Comparison of ENCODE assay signal across 22 cellular contexts in the genomic region with DNA sequence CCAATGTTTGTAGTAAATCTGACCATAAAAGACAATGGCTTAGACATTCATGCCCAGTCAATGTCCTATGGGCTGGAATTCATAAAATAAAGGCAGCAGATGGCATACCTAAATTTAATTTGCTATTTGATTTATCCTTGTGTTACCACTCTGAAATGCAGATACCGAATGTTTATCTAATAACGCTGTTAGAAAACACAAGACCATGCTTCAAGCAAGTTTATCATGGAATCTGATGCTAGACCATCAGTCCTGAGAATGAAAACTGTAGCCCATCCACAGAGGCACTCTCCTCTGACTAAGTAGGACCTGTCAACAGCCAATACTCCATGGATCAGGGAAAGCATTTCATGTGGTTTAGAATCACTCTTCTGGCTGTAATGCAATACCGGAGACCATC. TPM values are rescaled to one million over a fixed set of nuclear protein-coding genes. Genes with fewer than 3 reads are reported as not detected.
A peak's percentile ranks its signal among the peaks of the same experiment; 100 is the strongest.
DNase-seq lines count a peak whose midpoint lies in the region; ATAC-seq and TF ChIP-seq lines count a peak whose summit lies in the region.
"Had no signal": no experiment of that assay in that cellular context is flagged by ENCODE, and none has a peak within 500 bp of the region (broad histone marks: within the 10 kb centered on the region; RNA-seq: fewer than 3 reads in every experiment).

No MANE protein-coding gene starts in this region.

- no peak for TF ChIP-seq CTCF in osteoblast (IDR thresholded peaks at IDR 0.05; ENCODE audit: extremely low read depth, low read depth, low read length)
- no peak for TF ChIP-seq CTCF in upper lobe of left lung (IDR thresholded peaks at IDR 0.05)

- no peaks in the 10 kb centered on the region for H4K20me1 ChIP-seq in osteoblast (ENCODE audit: insufficient read depth, low read length)
- H4K20me1 ChIP-seq: BLaER1 had no signal

- DNase-seq in G401 (ENCODE audit: low spot score) (peak; percentile 85), SHP77 (lab: John Stamatoyannopoulos, UW) (peak; percentile 50 to 69), cerebellar cortex (ENCODE audit: low spot score) (peak; percentile 85), osteoblast (ENCODE audit: insufficient read length, low spot score, missing footprints) (peak; percentile 10), upper lobe of left lung (no peak)
- no peak for DNase-seq in effector memory CD4-positive, alpha-beta T cell
- DNase-seq: Caco-2; CD4-positive, alpha-beta memory T cell; GDM1; KG1; NCI-H1092; NCI-H1436; NCI-H187 treated with DMSO at 0.1 percent for 48 hours; NCI-H2107; NCI-H2227 treated with DMSO at 0.1 percent for 48 hours; NCI-H524 treated with DMSO at 0.1 percent for 48 hours; OCI-M1; Right ventricle myocardium superior had no signal

- in situ Hi-C loops in G401 (cut with HindIII; ENCODE audit: low sequenced_read_pairs), result no loop called here

- H3K4me2 ChIP-seq in osteoblast (ENCODE audit: insufficient read depth, low read length), result no peak overlapping the region
- H3K4me2 ChIP-seq: BLaER1 had no signal

- H3K27me3 ChIP-seq in osteoblast (ENCODE audit: insufficient read depth, low read length), result peaks cover 5% of the 10 kb centered on the region
- no peaks in the 10 kb centered on the region for H3K27me3 ChIP-seq in upper lobe of left lung
- H3K27me3 ChIP-seq in effector memory CD4-positive, alpha-beta T cell (replicated peaks; ENCODE audit: control insufficient read depth, insufficient read depth, low read length, poor library complexity, severe bottlenecking), result no peaks in the 10 kb centered on the region
- H3K27me3 ChIP-seq: BLaER1 had no signal

- no peaks in the 10 kb centered on the region for H3K36me3 ChIP-seq in osteoblast (ENCODE audit: insufficient read depth, low read length)
- H3K36me3 ChIP-seq in upper lobe of left lung, result no peaks in the 10 kb centered on the region
- no peaks in the 10 kb centered on the region for H3K36me3 ChIP-seq in effector memory CD4-positive, alpha-beta T cell (ENCODE audit: control insufficient read depth, insufficient read depth, low read length)
- H3K36me3 ChIP-seq: BLaER1 had no signal

- ATAC-seq in HG02798 (IDR thresholded peaks at IDR 0.05; ENCODE audit: poor library complexity, unreplicated experiment) (no peak), upper lobe of left lung (ENCODE audit: low FRiP score in 2 of 2) (no peak), GM21423 (IDR thresholded peaks at IDR 0.05; ENCODE audit: unreplicated experiment) (no peak)

- 92 to 93% methylated on average over 3 of the region's 3 CpGs for WGBS in upper lobe of left lung, 2 donors

- H3K4me3 ChIP-seq in osteoblast (ENCODE audit: insufficient read depth, low read length) (no peak overlapping the region), upper lobe of left lung (no peak overlapping the region)
- no peak overlapping the region for H3K4me3 ChIP-seq in effector memory CD4-positive, alpha-beta T cell (ENCODE audit: insufficient read depth, low read depth, low read length, poor library complexity, severe bottlenecking)
- H3K4me3 ChIP-seq: BLaER1 had no signal

- no peaks in the 10 kb centered on the region for H3K79me2 ChIP-seq in osteoblast (ENCODE audit: insufficient read depth, low read length)

- no peak for TF ChIP-seq POLR2A in upper lobe of left lung (IDR thresholded peaks at IDR 0.05)

- no peak for TF ChIP-seq EP300 in upper lobe of left lung (IDR thresholded peaks at IDR 0.05)

- no peaks in the 10 kb centered on the region for H3K4me1 ChIP-seq in osteoblast (ENCODE audit: insufficient read depth, low read length)
- no peaks in the 10 kb centered on the region for H3K4me1 ChIP-seq in upper lobe of left lung
- H3K4me1 ChIP-seq in effector memory CD4-positive, alpha-beta T cell (ENCODE audit: control insufficient read depth, insufficient read depth, low read length, poor library complexity, severe bottlenecking), result no peaks in the 10 kb centered on the region
- H3K4me1 ChIP-seq: BLaER1, Caco-2 had no signal

- H3K9me3 ChIP-seq in osteoblast (ENCODE audit: low read depth, low read length) (no peaks in the 10 kb centered on the region), upper lobe of left lung (no peaks in the 10 kb centered on the region)
- no peaks in the 10 kb centered on the region for H3K9me3 ChIP-seq in effector memory CD4-positive, alpha-beta T cell (ENCODE audit: control insufficient read depth, low read length)
- H3K9me3 ChIP-seq: Caco-2 had no signal

- H2AFZ ChIP-seq in osteoblast (ENCODE audit: low read length), result no peak overlapping the region

- H3K27ac ChIP-seq in osteoblast (ENCODE audit: low read depth, low read length) (no peak overlapping the region), upper lobe of left lung (no peak overlapping the region)
- no peak overlapping the region for H3K27ac ChIP-seq in effector memory CD4-positive, alpha-beta T cell (ENCODE audit: insufficient read depth, low read length, poor library complexity, severe bottlenecking)
- H3K27ac ChIP-seq: BLaER1 had no signal

RNA-seq across cellular contexts. Expression of a gene that starts 12.3 kb away (rescaled TPM):
- not detected in 2 replicates for total RNA-seq in G401 (2014; rRNA removed; shearing (Covaris generic))
- total RNA-seq in osteoblast (1.1 and 1.8 TPM in 2 replicates), upper lobe of left lung (10 to 100 TPM in 1 of 6 donors, 1 to 10 TPM in 1, not detected in 4; 5.6 to 11.3 TPM)
- total RNA-seq: Caco-2; CD4-positive, alpha-beta memory T cell; Daoy; Right ventricle myocardium superior had no signal

RNA-seq across cellular contexts. Expression of a gene that starts 49.8 kb away (rescaled TPM):
- not detected in 2 replicates for total RNA-seq in G401 (2014; rRNA removed; shearing (Covaris generic))
- total RNA-seq in osteoblast, result 1.1 and 2.1 TPM in 2 replicates
- total RNA-seq in upper lobe of left lung, result 10 to 100 TPM in 4 of 6 donors, 1 to 10 TPM in 2; 3.4 to 63.2 (median 35.6) TPM
- total RNA-seq: Caco-2; CD4-positive, alpha-beta memory T cell; Daoy had no signal

Comparison
In these comparisons a context has a peak if more than half of its experiments do, and no peak if none do; other contexts are left out.
1. DNase-seq: peak in G401 (single experiment), SHP77 (2 of 2), cerebellar cortex (single experiment) and osteoblast (single experiment); none in upper lobe of left lung (0 of 2) and effector memory CD4-positive, alpha-beta T cell (0 of 3).